14 cellular contexts compared by ENCODE assay signal in the genomic region with DNA sequence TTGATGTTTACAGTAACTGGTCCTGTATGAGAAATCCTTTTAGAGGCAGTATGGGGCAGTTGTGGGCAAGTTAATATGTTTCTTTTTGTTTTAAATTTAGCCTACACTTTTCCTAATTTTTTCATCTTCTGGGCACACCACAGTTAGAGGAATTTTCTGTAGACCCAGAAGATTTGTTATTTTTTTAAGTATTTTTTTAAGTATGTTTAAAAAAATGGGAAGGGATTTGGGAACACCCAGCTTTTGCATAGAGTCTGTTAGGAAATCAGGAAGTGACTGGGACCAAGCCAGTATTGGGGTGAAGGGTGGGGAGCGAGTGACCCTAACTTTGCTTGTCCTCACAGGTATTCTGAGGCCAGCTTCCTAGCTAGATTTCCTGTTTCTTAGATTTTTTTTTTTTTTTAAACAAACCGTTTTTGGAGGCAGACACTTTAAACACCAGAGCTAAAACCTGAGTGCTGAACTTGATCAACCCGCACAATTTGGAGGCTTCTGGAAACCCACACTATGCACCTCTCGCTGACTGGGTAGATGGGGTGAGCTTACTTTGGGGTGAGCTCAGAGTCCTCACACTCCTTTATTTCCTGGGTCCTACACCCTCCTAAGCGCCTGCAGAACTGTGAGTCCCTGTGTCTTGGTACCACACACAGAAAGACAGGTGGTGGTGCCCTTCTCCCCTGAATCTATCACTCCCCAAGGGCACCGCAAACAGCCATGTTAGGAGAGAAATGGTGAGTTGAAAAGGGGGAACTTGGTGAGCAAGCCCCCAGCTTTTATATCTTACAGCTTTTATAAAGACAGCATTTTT. TPM values are rescaled to one million over a fixed set of nuclear protein-coding genes. Genes with fewer than 3 reads are reported as not detected.
DNase-seq lines count a peak whose midpoint lies in the region; ATAC-seq and TF ChIP-seq lines count a peak whose summit lies in the region.
"Had no signal": no experiment of that assay in that cellular context is flagged by ENCODE, and none has a peak within 500 bp of the region (broad histone marks: within the 10 kb centered on the region; RNA-seq: fewer than 3 reads in every experiment).

No MANE protein-coding gene starts in this region.

- 22 to 38% methylated on average over 6 of the region's 6 CpGs for WGBS in heart right ventricle, 2 donors

- TF ChIP-seq CTCF in GM13977 (IDR thresholded peaks at IDR 0.05; ENCODE audit: extremely low read depth, insufficient read depth, missing control alignments) (peak; percentile 8), astrocyte of the cerebellum (IDR thresholded peaks at IDR 0.05; ENCODE audit: low read depth, low read length, missing control alignments) (no peak), heart right ventricle (IDR thresholded peaks at IDR 0.05) (peak in 5 of 9 donors; percentile 4 to 35 (median 30)), omental fat pad (IDR thresholded peaks at IDR 0.05) (no peak)

- peak overlapping the region; percentile 80 to 100 (median 97) for H3K27ac ChIP-seq in heart right ventricle

- DNase-seq in GM13977 (ENCODE audit: low spot score) (no peak), astrocyte of the cerebellum (ENCODE audit: low read depth) (no peak), heart right ventricle (no peak), omental fat pad (ENCODE audit: low spot score) (no peak), OCI-M2 (lab: John Stamatoyannopoulos, UW; ENCODE audit: unreplicated experiment) (no peak)
- no peak for DNase-seq in activated CD8-positive, alpha-beta memory T cell treated with anti-CD3 and anti-CD28 coated beads, Interleukin-2, amount 50 U/mL, for 4 hours
- DNase-seq: activated CD4-positive, alpha-beta memory T cell treated with anti-CD3 and anti-CD28 coated beads, Interleukin-2, amount 10 ng/mL, durations not matched to agents 7 days and 5 days; activated naive CD8-positive, alpha-beta T cell treated with anti-CD3 and anti-CD28 coated beads for 36 hours; erythroblast; NCI-H1417; nucleus accumbens; stimulated activated CD4-positive, alpha-beta T cell treated with anti-CD3 and anti-CD28 coated beads, Interleukin-2, amount 100 ng/mL, for 48 hours had no signal

- intact Hi-C loops in heart right ventricle (cut with DNase I): loop anchor here in 9 of 10 donors (2.0 to 10.0 kb wide), 10 partner anchors 93 to 530 kb away; no protein-coding TSS in a partner anchor

- in situ Hi-C loops in GM13977 (cut with MboI; ENCODE audit: low pct_unique_long_range_greater_than_20kb, low sequenced_read_pairs, unreplicated experiment): no loop called here
- in situ Hi-C loops in astrocyte of the cerebellum (cut with HindIII; ENCODE audit: low sequenced_read_pairs): loop anchor here (5.0 kb wide), 1 partner anchor 388 kb away; no protein-coding TSS in a partner anchor

- no peaks in the 10 kb centered on the region for H3K9me3 ChIP-seq in heart right ventricle

- H3K36me3 ChIP-seq in heart right ventricle: peaks cover 0 to 53% (median 23%) of the 10 kb centered on the region in 9 donors

- H3K27me3 ChIP-seq in heart right ventricle: peaks cover 0 to 98% (median 0%) of the 10 kb centered on the region in 7 donors

- peaks cover 0 to 34% (median 11%) of the 10 kb centered on the region in 9 donors for H3K4me1 ChIP-seq in heart right ventricle

- H3K4me3 ChIP-seq in astrocyte of the cerebellum (ENCODE audit: low read depth, low read length) (peak overlapping the region; percentile 80), heart right ventricle (peak overlapping the region; percentile 23 to 97 (median 85))

- ATAC-seq in heart right ventricle: peak in 5 of 8 donors; percentile 16 to 62 (median 44)
- peak; percentile 21 for ATAC-seq in omental fat pad (ENCODE audit: low FRiP score)
- no peak for ATAC-seq in GM21723 (IDR thresholded peaks at IDR 0.05; ENCODE audit: unreplicated experiment)
- ATAC-seq in GM18861 (IDR thresholded peaks at IDR 0.05; ENCODE audit: unreplicated experiment): no peak

RNA-seq across cellular contexts. Expression of a gene that starts 5.2 kb away (rescaled TPM):
- total RNA-seq in heart right ventricle: 10 to 100 TPM; 54.6 to 99.5 (median 73.4) TPM
- polyA plus RNA-seq in heart right ventricle: 10 to 100 TPM; 36.7 to 46.5 TPM
- total RNA-seq in omental fat pad: 10 to 100 TPM; 12.1 to 48.9 (median 25.2) TPM
- total RNA-seq: activated CD4-positive, alpha-beta memory T cell treated with anti-CD3 and anti-CD28 coated beads, Interleukin-2, amount 10 ng/mL, durations not matched to agents 7 days and 5 days; activated naive CD8-positive, alpha-beta T cell treated with anti-CD3 and anti-CD28 coated beads for 36 hours had no signal

Comparison
In these comparisons a context has a peak if more than half of its experiments do, and no peak if none do; other contexts are left out.
1. CTCF ChIP-seq: peak in GM13977 (single experiment) and heart right ventricle (5 of 9); none in astrocyte of the cerebellum (single experiment) and omental fat pad (0 of 3).
2. ATAC-seq: peak in heart right ventricle (5 of 8) and omental fat pad (single experiment); none in GM21723 (single experiment) and GM18861 (single experiment).